Comparison of ENCODE assay signal across 28 cellular contexts in the genomic region with DNA sequence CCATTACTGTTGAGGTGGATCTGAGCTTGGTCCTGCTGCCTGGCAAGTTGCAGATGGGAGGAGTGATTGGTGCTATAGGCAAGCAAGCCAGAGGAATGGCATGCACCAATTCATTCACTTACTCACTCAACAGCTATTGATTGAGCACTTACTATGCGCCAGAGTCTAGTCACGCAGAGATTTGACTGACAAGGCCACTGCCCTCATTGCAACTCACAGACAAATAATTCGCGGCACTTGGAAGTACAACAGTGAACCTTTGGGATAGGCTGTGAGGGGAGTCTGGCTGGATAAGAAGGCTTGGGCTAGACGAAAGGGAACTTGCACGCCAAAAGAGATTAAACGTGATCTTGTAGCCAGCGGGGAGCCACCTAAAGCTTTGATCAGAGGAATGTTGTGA.
"Had no signal": no experiment of that assay in that cellular context is flagged by ENCODE, and none has a peak within 500 bp of the region (broad histone marks: within the 10 kb centered on the region; RNA-seq: fewer than 3 reads in every experiment).

No MANE protein-coding gene starts in this region.

- H3K27ac ChIP-seq: breast epithelium, coronary artery, dorsolateral prefrontal cortex, esophagus muscularis mucosa, foreskin keratinocyte, gastrocnemius medialis, heart left ventricle, WERI-Rb-1 had no signal

- H3K9me3 ChIP-seq: breast epithelium, esophagus muscularis mucosa, gastrocnemius medialis, heart left ventricle had no signal

- ATAC-seq: activated CD4-positive, CD25-positive, alpha-beta regulatory T cell treated with anti-CD3 and anti-CD28 coated beads, Interleukin-2, amount 50 U/mL, for 24 hours; activated CD8-positive, alpha-beta T cell treated with anti-CD3 and anti-CD28 coated beads for 36 hours; activated T-cell treated with anti-CD3 and anti-CD28 coated beads, Interleukin-2, amount 50 U/mL, for 4 hours; activated T-helper 17 cell treated with anti-CD3 and anti-CD28 coated beads, Interleukin-2, amount 50 U/mL, for 72 hours; foreskin keratinocyte; gastrocnemius medialis; heart left ventricle; T-helper 17 cell had no signal

- H3K27me3 ChIP-seq: breast epithelium, foreskin keratinocyte, gastrocnemius medialis had no signal

- H3K4me3 ChIP-seq: breast epithelium, coronary artery, dorsolateral prefrontal cortex, esophagus muscularis mucosa, gastrocnemius medialis, heart left ventricle had no signal

- H3K36me3 ChIP-seq: breast epithelium, esophagus muscularis mucosa, gastrocnemius medialis, heart left ventricle, WERI-Rb-1 had no signal

- DNase-seq: activated B cell treated with CpG ODN at 0.5 μM for 24 hours; activated CD4-positive, alpha-beta T cell treated with anti-CD3 and anti-CD28 coated beads for 48 hours; activated CD4-positive, alpha-beta T cell treated with anti-CD3 and anti-CD28 coated beads, Interleukin-2, amount 50 U/mL, for 1 hour; activated CD4-positive, alpha-beta T cell treated with anti-CD3 and anti-CD28 coated beads, Interleukin-2, amount 50 U/mL, for 48 hours; activated CD8-positive, alpha-beta memory T cell treated with anti-CD3 and anti-CD28 coated beads for 24 hours; activated CD8-positive, alpha-beta T cell treated with anti-CD3 and anti-CD28 coated beads for 36 hours; activated effector memory CD4-positive, alpha-beta T cell treated with Interleukin-2 at 50 U/mL for 16 hours; activated gamma-delta T cell treated with Interleukin-2 at 50 U/mL for 16 hours; activated naive CD4-positive, alpha-beta T cell treated with anti-CD3 and anti-CD28 coated beads, Interleukin-2, amount 50 U/mL, for 16 hours; activated naive CD4-positive, alpha-beta T cell treated with Interleukin-2 at 50 U/mL for 16 hours; activated T-cell treated with anti-CD3 and anti-CD28 coated beads, Interleukin-2, amount 50 U/mL, for 4 hours; amniotic stem cell; aorta; dorsolateral prefrontal cortex; effector memory CD4-positive, alpha-beta T cell; erythroblast; foreskin keratinocyte; gastrocnemius medialis; glutamatergic neuron; heart left ventricle; T-helper 17 cell; T1000; WERI-Rb-1 had no signal

- H3K4me1 ChIP-seq: breast epithelium, esophagus muscularis mucosa, gastrocnemius medialis, heart left ventricle had no signal
